Comparison of ENCODE assay signal across 8 cellular contexts in the genomic region with DNA sequence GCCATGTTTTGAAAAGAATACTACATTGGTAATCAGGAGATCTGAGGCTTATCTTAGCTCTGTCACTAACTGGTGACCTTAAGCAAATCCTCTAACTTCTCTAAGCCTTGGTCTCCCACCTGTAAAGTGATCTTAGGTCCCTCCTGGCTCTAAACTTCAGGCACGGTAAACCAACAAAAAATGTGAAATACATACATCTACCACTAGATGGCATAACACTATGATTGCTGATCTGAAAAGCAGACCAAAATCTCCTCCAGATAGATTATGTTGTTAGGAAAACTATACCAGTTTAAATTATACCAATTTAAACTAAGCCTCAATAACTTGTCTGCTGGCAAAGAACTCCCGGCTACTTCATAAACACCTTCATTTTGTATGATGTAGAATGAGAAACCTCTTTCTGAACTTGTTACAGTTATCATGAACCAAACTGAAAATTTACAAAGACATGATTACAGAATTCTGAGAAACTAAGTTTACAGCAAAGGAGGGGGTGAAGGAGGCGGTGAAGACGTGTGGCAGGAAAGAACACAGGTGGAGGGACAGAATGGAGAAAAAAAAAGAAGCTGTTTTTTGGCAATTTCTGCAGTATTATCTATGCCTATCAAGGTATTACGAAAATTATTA.
DNase-seq lines count a peak whose midpoint lies in the region; ATAC-seq, FAIRE-seq and TF ChIP-seq lines count a peak whose summit lies in the region.

No MANE protein-coding gene starts in this region.

- H3K27ac Mint-ChIP-seq in osteocyte (ENCODE audit: unreplicated experiment): no peak overlapping the region

- H3K9me3 Mint-ChIP-seq in osteocyte (ENCODE audit: unreplicated experiment): peaks cover 6% of the 10 kb centered on the region

- DNase-seq in A549 (ENCODE audit: low read depth in 1 of 2, low spot score in 1 of 2) (peak; percentile 54 to 58), NB4 (ENCODE audit: low read depth) (peak; percentile 57), SW480 (ENCODE audit: low spot score) (peak; percentile 61), fibroblast of villous mesenchyme (ENCODE audit: low read depth) (peak; percentile 66), osteocyte (ENCODE audit: extremely low spot score, unreplicated experiment) (no peak)
- DNase-seq in stimulated activated CD4-positive, alpha-beta T cell treated with anti-CD3 and anti-CD28 coated beads, Interleukin-1b, Interleukin-23, amount 100 ng/mL, for 48 hours: no peak

- POLR2A ChIA-PET in A549 (lab: Yijun Ruan, JAX): interaction anchor here (1.2 to 1.4 kb wide), 3 partner anchors 96 to 100 kb away, joined by 3 to 5 read pairs (median 4); a partner anchor contains a TSS

- H3K4me3 ChIP-seq in A549 (no peak overlapping the region), NB4 (ENCODE audit: low read depth, low read length) (no peak overlapping the region), fibroblast of villous mesenchyme (ENCODE audit: low read depth, low read length) (no peak overlapping the region)

- no peaks in the 10 kb centered on the region for H3K27me3 Mint-ChIP-seq in osteocyte (ENCODE audit: unreplicated experiment)

- TF ChIP-seq CTCF in A549 (IDR thresholded peaks at IDR 0.05) (peak; percentile 80), GM12874 (IDR thresholded peaks at IDR 0.05; ENCODE audit: insufficient read depth, low read depth, low read length) (peak; percentile 42; the same call in 1 of the 2 replicates), NB4 (IDR thresholded peaks at IDR 0.05; ENCODE audit: low read depth, low read length) (peak; percentile 52), fibroblast of villous mesenchyme (IDR thresholded peaks at IDR 0.05; ENCODE audit: insufficient read depth, low read depth, low read length) (peak; percentile 69), osteocyte (IDR thresholded peaks at IDR 0.05) (peak; percentile 75)

- H3K4me1 ChIP-seq in A549: 0 out of 3 replicates have a peak, but pooled peaks cover 5% of the 10 kb centered on the region

- 22% methylated on average over 5 of the region's 5 CpGs for WGBS in A549 (ENCODE audit: missing lambda C conversion rate)

- ATAC-seq in A549: peak; percentile 76 to 87; a peak in 5 of 6 replicates
- ATAC-seq in GM19328 (IDR thresholded peaks at IDR 0.05; ENCODE audit: unreplicated experiment): no peak

- CTCF ChIA-PET in A549 (lab: Yijun Ruan, JAX): interaction anchor here (0.5 to 7.1 kb wide), 30 partner anchors 9 to 450 kb away, joined by 3 to 65 read pairs (median 4); a partner anchor contains a TSS

- peak; percentile 63 to 69 for TF ChIP-seq RAD21 in A549 (conservative IDR thresholded peaks at IDR 0.05 in 1 of 2, IDR thresholded peaks at IDR 0.05 in 1 of 2)

- no peak overlapping the region for H3K27ac ChIP-seq in A549

- H3K4me1 Mint-ChIP-seq in osteocyte (ENCODE audit: unreplicated experiment): peaks cover 2% of the 10 kb centered on the region

- TF ChIP-seq POLR2A in A549 (IDR thresholded peaks at IDR 0.05; ENCODE audit: low read length) (no peak), NB4 (IDR thresholded peaks at IDR 0.05; ENCODE audit: extremely low read depth, insufficient read length) (no peak)

- peak; percentile 90 for FAIRE-seq in A549 (lab: Jason Lieb, UNC)

- H3K4me3 Mint-ChIP-seq in osteocyte (ENCODE audit: unreplicated experiment): no peak overlapping the region

- H3K4me2 ChIP-seq in A549: peak overlapping the region; percentile 9; the same call in 1 of the 3 replicates

- no peak for TF ChIP-seq EP300 in A549 (IDR thresholded peaks at IDR 0.05)

- peaks cover 6% of the 10 kb centered on the region for H3K36me3 Mint-ChIP-seq in osteocyte (ENCODE audit: unreplicated experiment)

- peaks cover 20% of the 10 kb centered on the region; the same call in 2 of the 3 replicates for H3K9me3 ChIP-seq in A549

TF ChIP-seq in A549, 52 proteins besides CTCF, POLR2A, EP300 and RAD21:
- no peak for TF ChIP-seq PHF8 (IDR thresholded peaks at IDR 0.05; ENCODE audit: borderline replicate concordance, low read depth)
- peak; percentile 76 for TF ChIP-seq SMC3 (IDR thresholded peaks at IDR 0.05)
TF ChIP-seq in A549: peak in this region for 1.

Comparison
In these comparisons a context has a peak if more than half of its experiments do, and no peak if none do; other contexts are left out.
1. DNase-seq: peak in A549 (2 of 2), NB4 (single experiment), SW480 (single experiment) and fibroblast of villous mesenchyme (single experiment); none in osteocyte (single experiment) and stimulated activated CD4-positive, alpha-beta T cell treated with anti-CD3 and anti-CD28 coated beads, Interleukin-1b, Interleukin-23, amount 100 ng/mL, for 48 hours (single experiment).
2. Peak in every context shown above with its lines, with median percentiles within 50 percentile points of each other: CTCF ChIP-seq.